ENCODE assay signal across 20 cellular contexts in the genomic region with DNA sequence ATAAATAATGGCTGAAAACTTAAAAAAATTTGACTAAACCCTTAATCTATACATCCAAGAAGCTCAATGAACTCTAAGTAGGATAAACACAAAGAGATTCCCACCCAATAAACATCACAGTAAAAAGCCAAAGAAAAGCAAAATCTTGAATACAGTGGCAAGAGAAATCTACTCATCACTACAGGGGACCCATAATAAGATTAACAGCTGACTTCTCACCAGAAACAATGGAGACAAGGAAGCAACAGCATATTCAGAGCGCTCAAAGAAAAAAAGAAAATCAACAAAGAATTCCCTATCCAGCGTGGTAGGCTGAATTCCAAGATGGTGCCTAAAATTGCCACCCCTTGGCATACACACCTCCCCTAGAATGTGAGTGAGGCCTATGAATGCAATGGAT.
"Had no signal": no experiment of that assay in that cellular context is flagged by ENCODE, and none has a peak within 500 bp of the region (broad histone marks: within the 10 kb centered on the region; RNA-seq: fewer than 3 reads in every experiment).

No MANE protein-coding gene starts in this region.

- H3K9me3 ChIP-seq: adrenal gland had no signal

- H3K36me3 ChIP-seq: adrenal gland had no signal

- H3K27me3 Mint-ChIP-seq: activated CD8-positive, alpha-beta T cell treated with anti-CD3 and anti-CD28 coated beads for 36 hours; activated naive CD8-positive, alpha-beta T cell treated with anti-CD3 and anti-CD28 coated beads, Interleukin-2, amount 10 ng/mL, durations not matched to agents 7 days and 5 days; T-helper 17 cell had no signal

- DNase-seq: activated CD4-positive, alpha-beta T cell treated with anti-CD3 and anti-CD28 coated beads for 4 hours; activated CD8-positive, alpha-beta memory T cell treated with anti-CD3 and anti-CD28 coated beads, Interleukin-2, amount 50 U/mL, for 4 hours; activated CD8-positive, alpha-beta T cell treated with anti-CD3 and anti-CD28 coated beads for 36 hours; activated naive CD4-positive, alpha-beta T cell treated with anti-CD3 and anti-CD28 coated beads, Interleukin-2, amount 50 U/mL, for 16 hours; activated naive CD8-positive, alpha-beta T cell treated with anti-CD3 and anti-CD28 coated beads, Interleukin-2, amount 10 ng/mL, durations not matched to agents 7 days and 5 days; adrenal gland; anterior cingulate cortex; cerebellar nuclear complex; Kasumi-1; NCI-H1092; NCI-H2029; NCI-H2107; NCI-H2171 treated with DMSO at 0.1 percent for 48 hours; NCI-H226; NCI-H526; NCI-H774; SIG-M5; T-helper 17 cell; T-helper 9 cell; WERI-Rb-1 had no signal

- H3K27ac Mint-ChIP-seq: activated CD8-positive, alpha-beta T cell treated with anti-CD3 and anti-CD28 coated beads for 36 hours; activated naive CD8-positive, alpha-beta T cell treated with anti-CD3 and anti-CD28 coated beads, Interleukin-2, amount 10 ng/mL, durations not matched to agents 7 days and 5 days; T-helper 17 cell had no signal

- H3K4me3 ChIP-seq: adrenal gland had no signal

- H3K27me3 ChIP-seq: adrenal gland had no signal

- H3K27ac ChIP-seq: adrenal gland, WERI-Rb-1 had no signal

- H3K4me3 Mint-ChIP-seq: activated CD8-positive, alpha-beta T cell treated with anti-CD3 and anti-CD28 coated beads for 36 hours; activated naive CD8-positive, alpha-beta T cell treated with anti-CD3 and anti-CD28 coated beads, Interleukin-2, amount 10 ng/mL, durations not matched to agents 7 days and 5 days; T-helper 17 cell had no signal
